Comparison of ENCODE assay signal across 8 cellular contexts in genomic region chr3:46909535-46910161, GRCh38. TPM values are rescaled to one million over a fixed set of nuclear protein-coding genes. Genes with fewer than 3 reads are reported as not detected.
DNase-seq lines count a peak whose midpoint lies in the region; ATAC-seq, FAIRE-seq and TF ChIP-seq lines count a peak whose summit lies in the region.

No MANE protein-coding gene starts in this region.

- dilution Hi-C loops in endothelial cell of umbilical vein (cut with MboI; ENCODE audit: extremely low pct_ligation_motif_present, low sequenced_read_pairs): no loop called here

- H4K20me1 ChIP-seq in endothelial cell of umbilical vein (replicated peaks; ENCODE audit: control insufficient read depth, extremely low read depth, insufficient read depth, low read length): no peaks in the 10 kb centered on the region

- no peaks in the 10 kb centered on the region for H3K9me3 ChIP-seq in NT2/D1 (ENCODE audit: insufficient read depth, low read length)
- no peaks in the 10 kb centered on the region for H3K9me3 ChIP-seq in endothelial cell of umbilical vein (replicated peaks; ENCODE audit: control insufficient read depth, insufficient read depth, low read length)

- peak; percentile 96 for FAIRE-seq in endothelial cell of umbilical vein (lab: Jason Lieb, UNC)

- TF ChIP-seq POLR2A in endothelial cell of umbilical vein (IDR thresholded peaks at IDR 0.05; ENCODE audit: low read depth, low read length): no peak

- peaks cover 24% of the 10 kb centered on the region for H3K4me1 Mint-ChIP-seq in activated CD8-positive, alpha-beta memory T cell treated with anti-CD3 and anti-CD28 coated beads, Interleukin-2, amount 10 ng/mL, durations not matched to agents 7 days and 5 days

- TF ChIP-seq CTCF in HL-60 (IDR thresholded peaks at IDR 0.05; ENCODE audit: insufficient read depth, low read length): peak; percentile 80
- TF ChIP-seq CTCF in endothelial cell of umbilical vein (IDR thresholded peaks at IDR 0.05; ENCODE audit: extremely low read depth in 1 of 2, insufficient read depth in 1 of 2, low read depth in 1 of 2, low read length in 2 of 2): peak; percentile 87 to 88

- POLR2A ChIA-PET in endothelial cell of umbilical vein (lab: Charles Lee): interaction anchor here (0.6 kb wide), 1 partner anchor 67 kb away, joined by 4 read pairs; no protein-coding TSS in a partner anchor

- CTCF ChIA-PET in activated CD8-positive, alpha-beta memory T cell treated with anti-CD3 and anti-CD28 coated beads, Interleukin-2, amount 10 ng/mL, durations not matched to agents 7 days and 5 days (lab: Charles Lee): interaction anchor here (0.6 to 2.5 kb wide), 50 partner anchors 8 to 471 kb away, joined by 3 to 20 read pairs (median 4); partner anchors contain the start of genes ALS2CL, MYL3, NBEAL2 and PTPN23
- CTCF ChIA-PET in endothelial cell of umbilical vein (lab: Charles Lee): interaction anchor here (0.6 to 2.5 kb wide), 44 partner anchors 9 to 462 kb away, joined by 3 to 55 read pairs (median 6); partner anchors contain the start of genes ALS2CL, CCDC12, PRSS50 and TMIE

- H3K27ac Mint-ChIP-seq in activated CD8-positive, alpha-beta memory T cell treated with anti-CD3 and anti-CD28 coated beads, Interleukin-2, amount 10 ng/mL, durations not matched to agents 7 days and 5 days: no peak overlapping the region

- H3K9ac ChIP-seq in NT2/D1 (ENCODE audit: insufficient read length, low read depth): peak overlapping the region; percentile 37
- no peak overlapping the region for H3K9ac ChIP-seq in endothelial cell of umbilical vein (replicated peaks; ENCODE audit: extremely low read depth, insufficient read depth, low read length)

- H3K4me3 ChIP-seq in HL-60 (replicated peaks; ENCODE audit: insufficient read depth, low read length) (no peak overlapping the region), NT2/D1 (ENCODE audit: insufficient read length, low read depth) (no peak overlapping the region), endothelial cell of umbilical vein (replicated peaks in 1 of 3; ENCODE audit: insufficient read depth in 1 of 3, low read depth in 1 of 3, low read length in 3 of 3) (no peak overlapping the region)

- H3K36me3 ChIP-seq in NT2/D1 (ENCODE audit: insufficient read depth, insufficient read length, low read length) (peaks cover 2% of the 10 kb centered on the region), endothelial cell of umbilical vein (ENCODE audit: control insufficient read depth in 2 of 2, extremely low read depth in 1 of 2, insufficient read depth in 2 of 2, low read length in 2 of 2) (no peaks in the 10 kb centered on the region)

- DNase-seq in ELF-1 (ENCODE audit: low read depth, low spot score) (peak; percentile 90), HL-60 (ENCODE audit: low read depth in 1 of 2, low spot score in 1 of 2) (peak; percentile 54 to 85), NT2/D1 (ENCODE audit: low read depth, low spot score) (peak; percentile 80), endothelial cell of umbilical vein (ENCODE audit: low read depth, low spot score) (peak; percentile 81), mucosa of gallbladder (ENCODE audit: low spot score) (peak; percentile 82)
- peak; percentile 89 for DNase-seq in activated CD8-positive, alpha-beta memory T cell treated with anti-CD3 and anti-CD28 coated beads, Interleukin-2, amount 10 ng/mL, durations not matched to agents 7 days and 5 days
- peak; percentile 58 to 61 for DNase-seq in stimulated activated CD8-positive, alpha-beta memory T cell treated with anti-CD3 and anti-CD28 coated beads, Interleukin-4, amount 100 ng/mL, for 1 hour (ENCODE audit: low read depth in 2 of 2, low spot score in 1 of 2)

- no peaks in the 10 kb centered on the region for H3K9me3 Mint-ChIP-seq in activated CD8-positive, alpha-beta memory T cell treated with anti-CD3 and anti-CD28 coated beads, Interleukin-2, amount 10 ng/mL, durations not matched to agents 7 days and 5 days (ENCODE audit: low read depth)

- H3K9me1 ChIP-seq in endothelial cell of umbilical vein (replicated peaks; ENCODE audit: control insufficient read depth, extremely low read depth, insufficient read depth, low read length): no peaks in the 10 kb centered on the region

- no peak overlapping the region for H3K4me3 Mint-ChIP-seq in activated CD8-positive, alpha-beta memory T cell treated with anti-CD3 and anti-CD28 coated beads, Interleukin-2, amount 10 ng/mL, durations not matched to agents 7 days and 5 days

- BruUV-seq in endothelial cell of umbilical vein (replicated peaks; lab: Mats Ljungman, UMichigan): no TSS peak

- H3K27ac ChIP-seq in HL-60 (replicated peaks) (no peak overlapping the region), endothelial cell of umbilical vein (ENCODE audit: insufficient read depth, low read depth, low read length) (no peak overlapping the region)

- intact Hi-C loops in endothelial cell of umbilical vein (cut with micrococcal nuclease): loop anchor here (1.0 kb wide), 3 partner anchors 43 to 204 kb away; no protein-coding TSS in a partner anchor

- peaks cover 2% of the 10 kb centered on the region for H3K36me3 Mint-ChIP-seq in activated CD8-positive, alpha-beta memory T cell treated with anti-CD3 and anti-CD28 coated beads, Interleukin-2, amount 10 ng/mL, durations not matched to agents 7 days and 5 days

- no peak overlapping the region for H3K4me2 ChIP-seq in endothelial cell of umbilical vein (ENCODE audit: insufficient read depth, low read length)

- H3K4me1 ChIP-seq in NT2/D1 (ENCODE audit: insufficient read depth, insufficient read length) (peaks cover 15% of the 10 kb centered on the region), endothelial cell of umbilical vein (ENCODE audit: control insufficient read depth, extremely low read depth, insufficient read depth, low read length) (peaks cover 10% of the 10 kb centered on the region)

- H3K79me2 ChIP-seq in endothelial cell of umbilical vein (ENCODE audit: control insufficient read depth, insufficient read depth, low read length): no peaks in the 10 kb centered on the region

- no peaks in the 10 kb centered on the region for H3K27me3 ChIP-seq in HL-60 (ENCODE audit: insufficient read depth, poor library complexity, severe bottlenecking)
- no peaks in the 10 kb centered on the region for H3K27me3 ChIP-seq in NT2/D1 (ENCODE audit: insufficient read depth, insufficient read length)
- H3K27me3 ChIP-seq in endothelial cell of umbilical vein (ENCODE audit: control insufficient read depth in 2 of 2, insufficient read depth in 2 of 2, low read length in 2 of 2): no peaks in the 10 kb centered on the region

- no peaks in the 10 kb centered on the region for H3K27me3 Mint-ChIP-seq in activated CD8-positive, alpha-beta memory T cell treated with anti-CD3 and anti-CD28 coated beads, Interleukin-2, amount 10 ng/mL, durations not matched to agents 7 days and 5 days

- peak overlapping the region; percentile 12 for H2AFZ ChIP-seq in endothelial cell of umbilical vein (ENCODE audit: low read depth, low read length)

- ATAC-seq in activated CD8-positive, alpha-beta memory T cell treated with anti-CD3 and anti-CD28 coated beads, Interleukin-2, amount 10 ng/mL, durations not matched to agents 7 days and 5 days: peak; percentile 84
- no peak for ATAC-seq in GM21367 (IDR thresholded peaks at IDR 0.05; ENCODE audit: unreplicated experiment)

TF ChIP-seq in endothelial cell of umbilical vein, 7 proteins besides CTCF, POLR2A, EP300 and RAD21:
- TF ChIP-seq MAX (IDR thresholded peaks at IDR 0.05; ENCODE audit: insufficient read depth, insufficient read length) (peak; percentile 76), GATA2 (IDR thresholded peaks at IDR 0.05; ENCODE audit: insufficient read depth, insufficient read length, low read depth, low read length) (no peak), FOS (IDR thresholded peaks at IDR 0.05; ENCODE audit: borderline replicate concordance, insufficient read depth, low read length) (no peak), POLR2AphosphoS5 (IDR thresholded peaks at IDR 0.05; ENCODE audit: insufficient read depth, low read depth, low read length) (peak; percentile 41)

RNA-seq across cellular contexts. Expression of gene PTH1R, which starts 32.1 kb away (rescaled TPM):
- total RNA-seq in activated CD8-positive, alpha-beta memory T cell treated with anti-CD3 and anti-CD28 coated beads, Interleukin-2, amount 10 ng/mL, durations not matched to agents 7 days and 5 days: not detected
- total RNA-seq in endothelial cell of umbilical vein: 0.46 and 0.65 TPM in 2 replicates
- polyA plus RNA-seq in endothelial cell of umbilical vein: 0.08 TPM in 1 of 2 replicates, not detected in the other
- polyA plus RNA-seq in endothelial cell of umbilical vein (2011; cell fraction: cytosol; rRNA removed): 0.14 and 0.25 TPM in 2 replicates
- polyA plus RNA-seq in endothelial cell of umbilical vein (2011; cell fraction: nucleus; rRNA removed): 0.15 and 0.30 TPM in 2 replicates
- polyA plus RNA-seq in endothelial cell of umbilical vein (2012): 0.17 TPM in 1 of 2 replicates, not detected in the other
- polyA minus RNA-seq in endothelial cell of umbilical vein: not detected in 2 replicates
- not detected for polyA minus RNA-seq in endothelial cell of umbilical vein (2011; cell fraction: cytosol; rRNA and poly(A)+ RNA removed)
- not detected in 2 replicates for polyA minus RNA-seq in endothelial cell of umbilical vein (2011; cell fraction: nucleus; rRNA and poly(A)+ RNA removed)
- 11.7 TPM for total RNA-seq in mucosa of gallbladder

RNA-seq across cellular contexts. Expression of gene MYL3, which starts 46.4 kb away (rescaled TPM):
- total RNA-seq in activated CD8-positive, alpha-beta memory T cell treated with anti-CD3 and anti-CD28 coated beads, Interleukin-2, amount 10 ng/mL, durations not matched to agents 7 days and 5 days: not detected
- not detected in 2 replicates for total RNA-seq in endothelial cell of umbilical vein
- not detected in 2 replicates for polyA plus RNA-seq in endothelial cell of umbilical vein
- polyA plus RNA-seq in endothelial cell of umbilical vein (2011; cell fraction: cytosol; rRNA removed): not detected in 2 replicates
- polyA plus RNA-seq in endothelial cell of umbilical vein (2011; cell fraction: nucleus; rRNA removed): not detected in 2 replicates
- polyA plus RNA-seq in endothelial cell of umbilical vein (2012): not detected in 2 replicates
- polyA minus RNA-seq in endothelial cell of umbilical vein: not detected in 2 replicates
- polyA minus RNA-seq in endothelial cell of umbilical vein (2011; cell fraction: cytosol; rRNA and poly(A)+ RNA removed): not detected
- not detected in 2 replicates for polyA minus RNA-seq in endothelial cell of umbilical vein (2011; cell fraction: nucleus; rRNA and poly(A)+ RNA removed)
- 1.8 TPM for total RNA-seq in mucosa of gallbladder
